Comparison of ENCODE assay signal across 12 cellular contexts in the genomic region with DNA sequence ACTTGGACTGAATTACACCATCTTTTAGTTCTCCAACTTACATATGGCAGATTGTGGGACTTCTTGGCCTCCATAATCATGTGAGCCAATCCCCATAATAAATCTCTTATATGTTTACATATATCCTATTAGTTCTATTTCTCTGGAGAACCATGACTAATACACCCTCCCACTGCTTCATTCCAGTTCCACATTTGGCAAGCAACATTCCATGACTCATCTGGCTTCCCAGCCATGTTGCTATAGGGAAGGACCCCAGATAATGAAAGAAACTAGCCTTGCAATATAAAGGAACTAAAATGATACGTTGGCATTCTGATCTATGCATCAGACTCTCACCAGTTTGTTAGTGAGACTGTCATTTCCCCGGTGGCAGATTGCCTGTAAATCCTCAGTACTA. TPM values are rescaled to one million over a fixed set of nuclear protein-coding genes. Genes with fewer than 3 reads are reported as not detected.
DNase-seq lines count a peak whose midpoint lies in the region; FAIRE-seq and TF ChIP-seq lines count a peak whose summit lies in the region.
"Had no signal": no experiment of that assay in that cellular context is flagged by ENCODE, and none has a peak within 500 bp of the region (broad histone marks: within the 10 kb centered on the region; RNA-seq: fewer than 3 reads in every experiment).

No MANE protein-coding gene starts in this region.

- H3K9me3 ChIP-seq in esophagus squamous epithelium = no peaks in the 10 kb centered on the region

- no peak overlapping the region for H3K4me3 Mint-ChIP-seq in activated CD4-positive, alpha-beta T cell treated with anti-CD3 and anti-CD28 coated beads, Interleukin-2, amount 10 ng/mL, durations not matched to agents 7 days and 5 days
- H3K4me3 Mint-ChIP-seq: activated naive CD8-positive, alpha-beta T cell; neural crest cell had no signal

- H3K4me3 ChIP-seq in esophagus squamous epithelium = no peak overlapping the region

- H3K4me1 ChIP-seq in esophagus squamous epithelium = peaks cover 0 to 15% (median 12%) of the 10 kb centered on the region in 3 donors

- POLR2A ChIA-PET in activated CD4-positive, alpha-beta T cell treated with anti-CD3 and anti-CD28 coated beads, Interleukin-2, amount 10 ng/mL, durations not matched to agents 7 days and 5 days (lab: Charles Lee) = no interaction called here

- H3K36me3 Mint-ChIP-seq in activated CD4-positive, alpha-beta T cell treated with anti-CD3 and anti-CD28 coated beads, Interleukin-2, amount 10 ng/mL, durations not matched to agents 7 days and 5 days (ENCODE audit: low read depth) = no peaks in the 10 kb centered on the region
- H3K36me3 Mint-ChIP-seq: activated naive CD8-positive, alpha-beta T cell had no signal

- peaks cover 2% of the 10 kb centered on the region for H3K9me3 Mint-ChIP-seq in activated CD4-positive, alpha-beta T cell treated with anti-CD3 and anti-CD28 coated beads, Interleukin-2, amount 10 ng/mL, durations not matched to agents 7 days and 5 days
- H3K9me3 Mint-ChIP-seq: neural crest cell had no signal

- 7 to 31% methylated on average over 2 of the region's 2 CpGs for WGBS in esophagus squamous epithelium, 2 donors

- H3K27ac Mint-ChIP-seq in activated CD4-positive, alpha-beta T cell treated with anti-CD3 and anti-CD28 coated beads, Interleukin-2, amount 10 ng/mL, durations not matched to agents 7 days and 5 days = no peak overlapping the region
- H3K27ac Mint-ChIP-seq: activated naive CD8-positive, alpha-beta T cell had no signal

- no peaks in the 10 kb centered on the region for H3K27me3 ChIP-seq in esophagus squamous epithelium

- intact Hi-C loops in esophagus squamous epithelium (cut with DNase I) = no loop called here

- FAIRE-seq in RCC 7860 (lab: Jason Lieb, UNC) = peak; percentile 18

- CTCF ChIA-PET in activated CD4-positive, alpha-beta T cell treated with anti-CD3 and anti-CD28 coated beads, Interleukin-2, amount 10 ng/mL, durations not matched to agents 7 days and 5 days (lab: Charles Lee) = interaction anchor here (1.0 kb wide), 1 partner anchor 9 kb away, joined by 3 read pairs; no protein-coding TSS in a partner anchor

- H3K27ac ChIP-seq in esophagus squamous epithelium = peak overlapping the region in 3 of 4 donors; percentile 25 to 52 (median 43)

- peaks cover 3% of the 10 kb centered on the region for H3K27me3 Mint-ChIP-seq in activated CD4-positive, alpha-beta T cell treated with anti-CD3 and anti-CD28 coated beads, Interleukin-2, amount 10 ng/mL, durations not matched to agents 7 days and 5 days
- H3K27me3 Mint-ChIP-seq: activated naive CD8-positive, alpha-beta T cell had no signal

- DNase-seq in GM04503 (ENCODE audit: low read depth) = peak; percentile 92
- peak; percentile 60 for DNase-seq in RCC 7860 (ENCODE audit: low spot score)
- no peak for DNase-seq in esophagus squamous epithelium (lab: John Stamatoyannopoulos, UW)
- DNase-seq in pulmonary artery endothelial cell (ENCODE audit: low read depth, low spot score) = peak; percentile 63
- no peak for DNase-seq in NAMALWA (ENCODE audit: low spot score)
- DNase-seq in activated CD8-positive, alpha-beta memory T cell treated with anti-CD3 and anti-CD28 coated beads, Interleukin-2, amount 50 U/mL, for 4 hours = no peak
- DNase-seq in activated naive CD4-positive, alpha-beta T cell treated with Interleukin-2 at 50 U/mL for 16 hours = no peak
- DNase-seq in activated CD4-positive, alpha-beta T cell treated with anti-CD3 and anti-CD28 coated beads, Interleukin-2, amount 10 ng/mL, durations not matched to agents 7 days and 5 days = no peak
- DNase-seq: NCI-H1092, OCI-M1 had no signal

- H3K4me1 Mint-ChIP-seq in activated CD4-positive, alpha-beta T cell treated with anti-CD3 and anti-CD28 coated beads, Interleukin-2, amount 10 ng/mL, durations not matched to agents 7 days and 5 days = no peaks in the 10 kb centered on the region

- TF ChIP-seq POLR2A in esophagus squamous epithelium (IDR thresholded peaks at IDR 0.05) = no peak

- TF ChIP-seq CTCF in esophagus squamous epithelium (IDR thresholded peaks at IDR 0.05) = no peak

- no peaks in the 10 kb centered on the region for H3K36me3 ChIP-seq in esophagus squamous epithelium

RNA-seq across cellular contexts. Expression of a gene that starts 10.9 kb away (rescaled TPM):
- total RNA-seq in esophagus squamous epithelium (not detected), pulmonary artery endothelial cell (not detected in 2 replicates)
- not detected for total RNA-seq in activated CD4-positive, alpha-beta T cell treated with anti-CD3 and anti-CD28 coated beads, Interleukin-2, amount 10 ng/mL, durations not matched to agents 7 days and 5 days
- total RNA-seq: neural crest cell had no signal

RNA-seq across cellular contexts. Expression of a gene that starts 51.2 kb away (rescaled TPM):
- total RNA-seq in esophagus squamous epithelium (10 to 100 TPM in 3 of 4 donors, 1 to 10 TPM in 1; 6.2 to 63.3 (median 23.1) TPM), pulmonary artery endothelial cell (94.3 and 97.6 TPM in 2 replicates)
- total RNA-seq in activated CD4-positive, alpha-beta T cell treated with anti-CD3 and anti-CD28 coated beads, Interleukin-2, amount 10 ng/mL, durations not matched to agents 7 days and 5 days = 1 to 10 TPM; 5.8 to 5.9 TPM

RNA-seq across cellular contexts. Expression of a gene that starts 54.5 kb away (rescaled TPM):
- 10 to 100 TPM in 2 of 4 donors, 1 to 10 TPM in 2; 6.8 to 20.2 (median 11.2) TPM for total RNA-seq in esophagus squamous epithelium
- total RNA-seq in pulmonary artery endothelial cell = 24.5 and 27.1 TPM in 2 replicates
- total RNA-seq in activated CD4-positive, alpha-beta T cell treated with anti-CD3 and anti-CD28 coated beads, Interleukin-2, amount 10 ng/mL, durations not matched to agents 7 days and 5 days = 10 to 100 TPM; 15.5 to 15.8 TPM

Comparison
In these comparisons a context has a peak if more than half of its experiments do, and no peak if none do; other contexts are left out.
1. DNase-seq: peak in GM04503 (single experiment), RCC 7860 (single experiment) and pulmonary artery endothelial cell (single experiment); none in esophagus squamous epithelium (single experiment), NAMALWA (single experiment), activated CD8-positive, alpha-beta memory T cell treated with anti-CD3 and anti-CD28 coated beads, Interleukin-2, amount 50 U/mL, for 4 hours (single experiment), activated naive CD4-positive, alpha-beta T cell treated with Interleukin-2 at 50 U/mL for 16 hours (single experiment) and activated CD4-positive, alpha-beta T cell treated with anti-CD3 and anti-CD28 coated beads, Interleukin-2, amount 10 ng/mL, durations not matched to agents 7 days and 5 days (single experiment).